13 cellular contexts compared by ENCODE assay signal in genomic region chr10:44995581-44995913, GRCh38. TPM values are rescaled to one million over a fixed set of nuclear protein-coding genes. Genes with fewer than 3 reads are reported as not detected.
DNase-seq lines count a peak whose midpoint lies in the region; FAIRE-seq and TF ChIP-seq lines count a peak whose summit lies in the region.
"Had no signal": no experiment of that assay in that cellular context is flagged by ENCODE, and none has a peak within 500 bp of the region (broad histone marks: within the 10 kb centered on the region; RNA-seq: fewer than 3 reads in every experiment).

No MANE protein-coding gene starts in this region.

- H3K27ac ChIP-seq in SJSA1 (peak overlapping the region; percentile 80), skin epidermis (peak overlapping the region in 20 of 21 experiments; percentile 0 to 77 (median 50))

- no peak for TF ChIP-seq CTCF in Caco-2 (IDR thresholded peaks at IDR 0.05; ENCODE audit: insufficient read depth in 1 of 2, low read depth in 1 of 2, low read length in 1 of 2, severe bottlenecking in 1 of 2, unreplicated experiment in 1 of 2)
- no peak for TF ChIP-seq CTCF in D721Med (IDR thresholded peaks at IDR 0.05; ENCODE audit: insufficient read depth, missing control alignments)

- H3K4me1 ChIP-seq in Caco-2 (peaks cover 59% of the 10 kb centered on the region), SJSA1 (replicated peaks) (peaks cover 91% of the 10 kb centered on the region)

- H3K4me1 Mint-ChIP-seq in Caco-2 (ENCODE audit: low read depth, unreplicated experiment): peaks cover 49% of the 10 kb centered on the region
- peaks cover 41 to 51% of the 10 kb centered on the region in 2 donors for H3K4me1 Mint-ChIP-seq in immature natural killer cell

- intact Hi-C loops in Caco-2 (cut with micrococcal nuclease; ENCODE audit: unreplicated experiment): no loop called here

- CTCF ChIA-PET in Caco-2 (lab: Charles Lee): interaction anchor here (1.5 to 4.8 kb wide), 3 partner anchors 17 to 132 kb away, joined by 4 to 27 read pairs (median 10); partner anchors contain the start of gene DEPP1

- H3K27me3 ChIP-seq in Caco-2 (replicated peaks; ENCODE audit: control insufficient read depth, insufficient read depth, low read length): no peaks in the 10 kb centered on the region
- no peaks in the 10 kb centered on the region for H3K27me3 ChIP-seq in SJSA1 (replicated peaks)

- DNase-seq in Caco-2 (no peak), SJSA1 (ENCODE audit: low read depth in 1 of 2, low spot score in 2 of 2) (no peak), immature natural killer cell (peak in 2 of 3 donors; percentile 22 to 23), NOMO-1 treated with dmso at 0.1 percent for 144 hours (lab: John Stamatoyannopoulos, UW; ENCODE audit: unreplicated experiment) (no peak), D721Med (ENCODE audit: insufficient read length, low spot score) (no peak), NCI-H510A treated with DMSO at 0.1 percent for 48 hours (lab: John Stamatoyannopoulos, UW) (no peak), SW 1271 (lab: John Stamatoyannopoulos, UW) (no peak)
- DNase-seq: activated gamma-delta T cell, DMS79, NCI-H1092 treated with DMSO at 0.1 percent for 48 hours had no signal

- BruUV-seq in Caco-2 (replicated peaks; lab: Mats Ljungman, UMichigan): no TSS peak

- POLR2A ChIA-PET in Caco-2 (lab: Charles Lee): interaction anchor here (0.9 to 1.2 kb wide), 2 partner anchors 17 to 36 kb away, joined by 3 to 4 read pairs; partner anchors contain the start of genes DEPP1 and RASSF4

- H3K4me3 ChIP-seq in Caco-2 (ENCODE audit: low read depth, low read length) (no peak overlapping the region), SJSA1 (no peak overlapping the region), skin epidermis (no peak overlapping the region)

- H3K9me3 Mint-ChIP-seq in Caco-2 (ENCODE audit: unreplicated experiment): no peaks in the 10 kb centered on the region
- H3K9me3 Mint-ChIP-seq in immature natural killer cell: no peaks in the 10 kb centered on the region

- H3K36me3 Mint-ChIP-seq in Caco-2 (ENCODE audit: insufficient read depth, unreplicated experiment) (peaks cover 29% of the 10 kb centered on the region), immature natural killer cell (peaks cover 4 to 19% (median 10%) of the 10 kb centered on the region in 3 donors)

- FAIRE-seq in D721Med (lab: Jason Lieb, UNC): no peak
- FAIRE-seq: endometrium, GM18507 had no signal

- no peak overlapping the region for H3K4me3 Mint-ChIP-seq in Caco-2 (ENCODE audit: unreplicated experiment)
- peak overlapping the region in 4 of 5 donors; percentile 1 to 54 (median 28) for H3K4me3 Mint-ChIP-seq in immature natural killer cell

- H3K9me3 ChIP-seq in Caco-2: no peaks in the 10 kb centered on the region
- no peaks in the 10 kb centered on the region for H3K9me3 ChIP-seq in SJSA1 (replicated peaks)

- H3K27ac Mint-ChIP-seq in Caco-2 (ENCODE audit: unreplicated experiment) (peak overlapping the region; percentile 60), immature natural killer cell (peak overlapping the region; percentile 46 to 81 (median 72))

- H3K27me3 Mint-ChIP-seq in Caco-2 (ENCODE audit: insufficient read depth, unreplicated experiment): no peaks in the 10 kb centered on the region
- H3K27me3 Mint-ChIP-seq in immature natural killer cell (ENCODE audit: low read depth in 3 of 3): peaks cover 1 to 8% (median 3%) of the 10 kb centered on the region in 3 donors

- H3K36me3 ChIP-seq in Caco-2 (ENCODE audit: control insufficient read depth, insufficient read depth, low read length) (no peaks in the 10 kb centered on the region), SJSA1 (peaks cover 31% of the 10 kb centered on the region)

RNA-seq across cellular contexts. Expression of gene ZNF22, which starts 5.2 kb away (rescaled TPM):
- 46.5 and 60.8 TPM in 2 replicates for total RNA-seq in Caco-2 (2022)
- total RNA-seq in SJSA1 (2014; rRNA removed; shearing (Covaris generic)): 59.6 and 88.5 TPM in 2 replicates
- polyA plus RNA-seq in immature natural killer cell: 10 to 100 TPM; 53.4 to 73.5 (median 58.8) TPM

RNA-seq across cellular contexts. Expression of gene DEPP1, which starts 16.9 kb away (rescaled TPM):
- total RNA-seq in Caco-2 (2022): 7.0 and 13.6 TPM in 2 replicates
- 4.9 and 6.8 TPM in 2 replicates for total RNA-seq in SJSA1 (2014; rRNA removed; shearing (Covaris generic))
- not detected for polyA plus RNA-seq in immature natural killer cell

RNA-seq across cellular contexts. Expression of gene RASSF4, which starts 35.9 kb away (rescaled TPM):
- total RNA-seq in Caco-2 (2022): 40.8 and 55.6 TPM in 2 replicates
- 9.2 and 19.7 TPM in 2 replicates for total RNA-seq in SJSA1 (2014; rRNA removed; shearing (Covaris generic))
- 10 to 100 TPM; 36.7 to 45.6 (median 38.0) TPM for polyA plus RNA-seq in immature natural killer cell

Comparison
In these comparisons a context has a peak if more than half of its experiments do, and no peak if none do; other contexts are left out.
1. DNase-seq: peak in immature natural killer cell (2 of 3); none in Caco-2 (0 of 2), SJSA1 (0 of 2), NOMO-1 treated with dmso at 0.1 percent for 144 hours (single experiment), D721Med (single experiment), NCI-H510A treated with DMSO at 0.1 percent for 48 hours (single experiment) and SW 1271 (0 of 2).